Comparison of ENCODE assay signal across 11 cellular contexts in genomic region chr18:3458378-3458777, GRCh38. TPM values are rescaled to one million over a fixed set of nuclear protein-coding genes. Genes with fewer than 3 reads are reported as not detected.
A peak's percentile ranks its signal among the peaks of the same experiment; 100 is the strongest.
DNase-seq lines count a peak whose midpoint lies in the region; ATAC-seq and TF ChIP-seq lines count a peak whose summit lies in the region.
"Had no signal": no experiment of that assay in that cellular context is flagged by ENCODE, and none has a peak within 500 bp of the region (broad histone marks: within the 10 kb centered on the region; RNA-seq: fewer than 3 reads in every experiment).

No MANE protein-coding gene starts in this region.

- peak overlapping the region; percentile 62 for H3K4me3 Mint-ChIP-seq in activated CD4-positive, alpha-beta T cell treated with anti-CD3 and anti-CD28 coated beads, Interleukin-2, amount 10 ng/mL, durations not matched to agents 24 days and 14 days
- peak overlapping the region; percentile 44 for H3K4me3 Mint-ChIP-seq in WTC11

- H3K27ac Mint-ChIP-seq in activated CD4-positive, alpha-beta T cell treated with anti-CD3 and anti-CD28 coated beads, Interleukin-2, amount 10 ng/mL, durations not matched to agents 24 days and 14 days, result peak overlapping the region; percentile 82
- H3K27ac Mint-ChIP-seq in WTC11, result peak overlapping the region; percentile 96

- TF ChIP-seq CTCF in WTC11 (IDR thresholded peaks at IDR 0.05), result no peak
- no peak for TF ChIP-seq CTCF in stomach (IDR thresholded peaks at IDR 0.05)

- H3K4me3 ChIP-seq in stomach, result no peak overlapping the region

- H3K4me1 ChIP-seq in stomach, result peaks cover 37 to 65% (median 51%) of the 10 kb centered on the region in 4 donors

- POLR2A ChIA-PET in WTC11 (lab: Charles Lee), result no interaction called here

- peaks cover 0 to 7% (median 2%) of the 10 kb centered on the region in 4 donors for H3K9me3 ChIP-seq in stomach

- DNase-seq in activated CD4-positive, alpha-beta T cell treated with anti-CD3 and anti-CD28 coated beads, Interleukin-2, amount 10 ng/mL, durations not matched to agents 24 days and 14 days, result peak; percentile 64
- no peak for DNase-seq in activated CD4-positive, alpha-beta T cell treated with anti-CD3 and anti-CD28 coated beads, Interleukin-2, amount 50 U/mL, for 48 hours
- DNase-seq in WTC11 (ENCODE audit: low spot score) (no peak), foreskin melanocyte (peak; percentile 70), stomach (no peak), sciatic nerve (ENCODE audit: low spot score) (no peak), NCI-H226 (no peak)
- DNase-seq: NCI-H2107 had no signal

- peaks cover 20 to 51% (median 37%) of the 10 kb centered on the region in 4 donors for H3K36me3 ChIP-seq in stomach

- H3K36me3 Mint-ChIP-seq in activated CD4-positive, alpha-beta T cell treated with anti-CD3 and anti-CD28 coated beads, Interleukin-2, amount 10 ng/mL, durations not matched to agents 24 days and 14 days (ENCODE audit: low read depth), result peaks cover 68% of the 10 kb centered on the region
- H3K36me3 Mint-ChIP-seq in WTC11, result peaks cover 59% of the 10 kb centered on the region

- peak overlapping the region in 4 of 5 donors; percentile 45 to 99 (median 99) for H3K27ac ChIP-seq in stomach
- H3K27ac ChIP-seq: HL-60 had no signal

- no peak for ATAC-seq in WTC11
- ATAC-seq in sciatic nerve, result no peak
- no peak for ATAC-seq in HG02885 (IDR thresholded peaks at IDR 0.05; ENCODE audit: poor library complexity, unreplicated experiment)

- H3K27me3 Mint-ChIP-seq in activated CD4-positive, alpha-beta T cell treated with anti-CD3 and anti-CD28 coated beads, Interleukin-2, amount 10 ng/mL, durations not matched to agents 24 days and 14 days, result no peaks in the 10 kb centered on the region
- no peaks in the 10 kb centered on the region for H3K27me3 Mint-ChIP-seq in WTC11 (ENCODE audit: low read depth)
- H3K27me3 Mint-ChIP-seq: activated naive CD4-positive, alpha-beta T cell treated with anti-CD3 and anti-CD28 coated beads, Interleukin-2, amount 50 U/mL, for 24 hours had no signal

- no peak for TF ChIP-seq POLR2A in stomach (IDR thresholded peaks at IDR 0.05)

- peaks cover 55% of the 10 kb centered on the region for H3K4me1 Mint-ChIP-seq in activated CD4-positive, alpha-beta T cell treated with anti-CD3 and anti-CD28 coated beads, Interleukin-2, amount 10 ng/mL, durations not matched to agents 24 days and 14 days
- H3K4me1 Mint-ChIP-seq in WTC11, result peaks cover 82% of the 10 kb centered on the region

- intact Hi-C loops in activated CD4-positive, alpha-beta T cell treated with anti-CD3 and anti-CD28 coated beads, Interleukin-2, amount 10 ng/mL, durations not matched to agents 24 days and 14 days (cut with micrococcal nuclease), result loop anchor here (1.0 kb wide), 1 partner anchor 42 kb away; no protein-coding TSS in a partner anchor
- intact Hi-C loops in stomach (cut with DNase I; ENCODE audit: low total_unique reads) (loop anchor here (10.0 kb wide), 2 partner anchors 126 to 174 kb away; no protein-coding TSS in a partner anchor), sciatic nerve (cut with DNase I) (loop anchor here (10.0 kb wide), 1 partner anchor 184 kb away; no protein-coding TSS in a partner anchor)

- peaks cover 5% of the 10 kb centered on the region for H3K9me3 Mint-ChIP-seq in activated CD4-positive, alpha-beta T cell treated with anti-CD3 and anti-CD28 coated beads, Interleukin-2, amount 10 ng/mL, durations not matched to agents 24 days and 14 days
- H3K9me3 Mint-ChIP-seq in WTC11, result peaks cover 4% of the 10 kb centered on the region; the same call in 1 of the 2 replicates

- no peaks in the 10 kb centered on the region for H3K27me3 ChIP-seq in stomach

- CTCF ChIA-PET in WTC11 (lab: Charles Lee), result interaction anchor here (0.7 to 3.4 kb wide), 8 partner anchors 10 to 314 kb away, joined by 3 to 18 read pairs (median 6); no protein-coding TSS in a partner anchor

- WGBS in stomach, 5 donors, result 16 to 35% (median 30%) methylated on average over 3 of the region's 3 CpGs

- TF ChIP-seq EP300 in stomach (IDR thresholded peaks at IDR 0.05), result no peak

TF ChIP-seq in WTC11, 78 proteins besides CTCF, POLR2A, EP300 and RAD21:
- TF ChIP-seq ERG (CRISPR knock-in tag; IDR thresholded peaks at IDR 0.05) (no peak), FOXP4 (CRISPR knock-in tag; IDR thresholded peaks at IDR 0.05) (peak; percentile 49; the same call in 1 of the 2 replicates), ZMAT4 (CRISPR knock-in tag; IDR thresholded peaks at IDR 0.05) (0 out of 2 replicates have a peak, but pooled peaks have one; percentile 16), FOXJ3 (CRISPR knock-in tag; IDR thresholded peaks at IDR 0.05; ENCODE audit: borderline replicate concordance) (no peak), E2F4 (CRISPR knock-in tag; IDR thresholded peaks at IDR 0.05; ENCODE audit: borderline replicate concordance, low read depth) (no peak), E2F1 (CRISPR knock-in tag; IDR thresholded peaks at IDR 0.05) (no peak), ZNF671 (CRISPR knock-in tag; IDR thresholded peaks at IDR 0.05) (no peak), HMGXB4 (CRISPR knock-in tag; IDR thresholded peaks at IDR 0.05) (no peak)
TF ChIP-seq in WTC11: peak in this region for 2.

RNA-seq across cellular contexts. Expression of gene TGIF1, which starts 8.4 kb away (rescaled TPM):
- total RNA-seq in activated CD4-positive, alpha-beta T cell treated with anti-CD3 and anti-CD28 coated beads, Interleukin-2, amount 10 ng/mL, durations not matched to agents 24 days and 14 days, result 44.0 and 50.7 TPM in 2 replicates
- total RNA-seq in WTC11 (2021) (201 to 210 TPM (median 206 TPM) in 3 replicates), stomach (10 to 100 TPM; 18.7 to 87.6 (median 52.5) TPM), sciatic nerve (59.3 TPM)
- 10 to 100 TPM; 51.5 to 65.3 (median 57.9) TPM for polyA plus RNA-seq in stomach

Comparison
In these comparisons a context has a peak if more than half of its experiments do, and no peak if none do; other contexts are left out.
1. DNase-seq: peak in activated CD4-positive, alpha-beta T cell treated with anti-CD3 and anti-CD28 coated beads, Interleukin-2, amount 10 ng/mL, durations not matched to agents 24 days and 14 days (single experiment) and foreskin melanocyte (single experiment); none in activated CD4-positive, alpha-beta T cell treated with anti-CD3 and anti-CD28 coated beads, Interleukin-2, amount 50 U/mL, for 48 hours (0 of 2), WTC11 (single experiment), stomach (single experiment), sciatic nerve (single experiment) and NCI-H226 (single experiment).